7 cellular contexts compared by ENCODE assay signal in the genomic region with DNA sequence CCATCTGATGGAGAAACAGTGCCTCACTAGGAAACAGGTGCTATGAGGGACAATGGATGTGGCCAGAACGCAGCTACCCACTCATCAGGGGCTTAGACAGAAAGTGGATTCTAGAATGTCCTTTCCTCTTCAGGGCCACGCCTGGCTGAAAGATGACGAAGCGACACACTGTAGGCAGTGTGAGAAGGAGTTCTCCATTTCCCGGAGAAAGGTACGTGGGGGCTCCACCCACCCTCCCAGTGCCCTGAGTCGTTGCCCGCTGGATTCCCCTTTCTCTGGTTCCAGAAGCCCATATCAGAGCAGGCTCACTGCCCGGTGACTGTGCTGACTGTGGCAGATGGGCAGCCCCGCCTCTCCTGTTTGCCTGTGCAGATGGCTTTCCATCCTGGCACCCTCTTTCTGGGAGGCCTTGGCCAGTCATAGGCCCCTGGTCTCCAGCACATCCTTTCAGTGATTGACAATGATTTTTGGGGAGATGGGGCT. TPM values are rescaled to one million over a fixed set of nuclear protein-coding genes. Genes with fewer than 3 reads are reported as not detected.
DNase-seq lines count a peak whose midpoint lies in the region; ATAC-seq and TF ChIP-seq lines count a peak whose summit lies in the region.

No MANE protein-coding gene starts in this region.

- TF ChIP-seq CTCF in WERI-Rb-1 (IDR thresholded peaks at IDR 0.05; ENCODE audit: low read depth, low read length) (no peak), heart left ventricle (IDR thresholded peaks at IDR 0.05) (no peak)

- H3K27ac ChIP-seq in HUES48 (ENCODE audit: low read depth, low read length), result peak overlapping the region; percentile 24
- H3K27ac ChIP-seq in WERI-Rb-1, result peak overlapping the region; percentile 50; the same call in 1 of the 2 replicates
- peak overlapping the region in 6 of 12 donors; percentile 33 to 72 (median 42) for H3K27ac ChIP-seq in heart left ventricle
- peak overlapping the region; percentile 40 for H3K27ac ChIP-seq in skeletal muscle tissue (ENCODE audit: low read depth, low read length)

- intact Hi-C loops in heart left ventricle (cut with DNase I), result no loop called here

- WGBS in heart left ventricle, 4 donors, result 44 to 55% (median 51%) methylated on average over 10 of the region's 10 CpGs

- DNase-seq in WERI-Rb-1, result peak; percentile 47
- DNase-seq in heart left ventricle, result peak in 4 of 5 donors; percentile 63 to 81 (median 73)
- no peak for DNase-seq in stimulated activated CD8-positive, alpha-beta memory T cell treated with anti-CD3 and anti-CD28 coated beads, Interleukin-4, amount 100 ng/mL, for 48 hours

- H3K27me3 ChIP-seq in HUES48 (ENCODE audit: control insufficient read depth, insufficient read depth, low read length), result no peaks in the 10 kb centered on the region
- H3K27me3 ChIP-seq in WERI-Rb-1 (ENCODE audit: insufficient read depth, low read depth, severe bottlenecking), result no peaks in the 10 kb centered on the region
- no peaks in the 10 kb centered on the region for H3K27me3 ChIP-seq in heart left ventricle
- H3K27me3 ChIP-seq in skeletal muscle tissue (ENCODE audit: control insufficient read depth in 3 of 3, insufficient read depth in 3 of 3, low read length in 3 of 3), result no peaks in the 10 kb centered on the region

- ATAC-seq in heart left ventricle (peak; percentile 55 to 81 (median 71)), HG02840 (IDR thresholded peaks at IDR 0.05; ENCODE audit: low FRiP score, unreplicated experiment) (no peak), GM18907 (IDR thresholded peaks at IDR 0.05; ENCODE audit: unreplicated experiment) (no peak)

- H3K4me1 ChIP-seq in HUES48 (ENCODE audit: control insufficient read depth, insufficient read depth, low read length) (0 out of 2 replicates have a peak, but pooled peaks cover 3% of the 10 kb centered on the region), heart left ventricle (peaks cover 0 to 41% (median 16%) of the 10 kb centered on the region in 12 donors), skeletal muscle tissue (ENCODE audit: control insufficient read depth in 3 of 3, insufficient read depth in 3 of 3, low read length in 3 of 3) (peaks cover 53 to 63% (median 59%) of the 10 kb centered on the region in 3 donors)

- TF ChIP-seq POLR2A in heart left ventricle (IDR thresholded peaks at IDR 0.05), result no peak

- H3K9ac ChIP-seq in HUES48 (ENCODE audit: low read depth, low read length) (no peak overlapping the region), skeletal muscle tissue (ENCODE audit: low read depth in 1 of 3, low read length in 3 of 3) (peak overlapping the region in 2 of 3 donors; percentile 8 to 33)

- H3K9me3 ChIP-seq in HUES48 (ENCODE audit: control insufficient read depth, insufficient read depth, low read length), result no peaks in the 10 kb centered on the region
- H3K9me3 ChIP-seq in WERI-Rb-1 (ENCODE audit: severe bottlenecking), result no peaks in the 10 kb centered on the region
- no peaks in the 10 kb centered on the region for H3K9me3 ChIP-seq in heart left ventricle
- H3K9me3 ChIP-seq in skeletal muscle tissue (ENCODE audit: control insufficient read depth in 3 of 3, low read length in 3 of 3), result no peaks in the 10 kb centered on the region

- H3K36me3 ChIP-seq in HUES48 (ENCODE audit: control insufficient read depth, insufficient read depth, low read length) (peaks cover 82% of the 10 kb centered on the region), WERI-Rb-1 (peaks cover 22% of the 10 kb centered on the region), heart left ventricle (peaks cover 4 to 99% (median 95%) of the 10 kb centered on the region in 9 donors), skeletal muscle tissue (ENCODE audit: control insufficient read depth in 3 of 3, insufficient read depth in 3 of 3, low read length in 3 of 3) (peaks cover 49 to 73% (median 64%) of the 10 kb centered on the region in 3 donors)

- H3K4me3 ChIP-seq in HUES48 (ENCODE audit: low read depth, low read length) (no peak overlapping the region), WERI-Rb-1 (ENCODE audit: low read depth, low read length) (no peak overlapping the region), heart left ventricle (no peak overlapping the region), skeletal muscle tissue (ENCODE audit: low read length in 3 of 3) (no peak overlapping the region)

RNA-seq across cellular contexts. Expression of a gene that starts 16.0 kb away (rescaled TPM):
- total RNA-seq in heart left ventricle, result 100 to 1,000 TPM; 106 to 252 (median 178) TPM
- polyA plus RNA-seq in heart left ventricle, result 100 to 1,000 TPM; 126 to 195 TPM
- 430 TPM for total RNA-seq in skeletal muscle tissue

RNA-seq across cellular contexts. Expression of a gene that starts 57.1 kb away (rescaled TPM):
- total RNA-seq in heart left ventricle (10 to 100 TPM; 14.3 to 30.9 (median 22.1) TPM), skeletal muscle tissue (32.9 TPM)
- 10 to 100 TPM; 25.0 to 27.8 TPM for polyA plus RNA-seq in heart left ventricle

Comparison
In these comparisons a context has a peak if more than half of its experiments do, and no peak if none do; other contexts are left out.
1. ATAC-seq: peak in heart left ventricle (4 of 4); none in HG02840 (single experiment) and GM18907 (single experiment).